9 cellular contexts compared by ENCODE assay signal in genomic region chr11:70568504-70569172, GRCh38.
DNase-seq lines count a peak whose midpoint lies in the region; ATAC-seq and TF ChIP-seq lines count a peak whose summit lies in the region.
"Had no signal": no experiment of that assay in that cellular context is flagged by ENCODE, and none has a peak within 500 bp of the region (broad histone marks: within the 10 kb centered on the region; RNA-seq: fewer than 3 reads in every experiment).

No MANE protein-coding gene starts in this region.

- peak; percentile 14 to 52 (median 48); a peak in 5 of 6 replicates for TF ChIP-seq CTCF in HCT116 (IDR thresholded peaks at IDR 0.05 in 2 of 3, conservative IDR thresholded peaks at IDR 0.05 in 1 of 3; ENCODE audit: borderline replicate concordance in 1 of 3, insufficient read depth in 1 of 3, low read depth in 2 of 3, low read length in 2 of 3)
- TF ChIP-seq CTCF in breast epithelium (IDR thresholded peaks at IDR 0.05), result no peak

- H2AFZ ChIP-seq in HCT116 (ENCODE audit: low read depth, low read length, poor library complexity, severe bottlenecking), result peak overlapping the region; percentile 77

- DNase-seq in HCT116 (ENCODE audit: low read depth, low spot score), result no peak
- DNase-seq in breast epithelium (ENCODE audit: low spot score in 2 of 2), result peak in 1 of 2 donors; percentile 65
- peak; percentile 28 for DNase-seq in iris pigment epithelial cell (ENCODE audit: low read depth)
- no peak for DNase-seq in D341Med (ENCODE audit: low spot score)
- no peak for DNase-seq in NOMO-1 (lab: John Stamatoyannopoulos, UW; ENCODE audit: unreplicated experiment in 2 of 2)
- no peak for DNase-seq in NCI-H1694 (lab: John Stamatoyannopoulos, UW)
- DNase-seq: activated T-cell treated with anti-CD3 and anti-CD28 coated beads for 4 hours had no signal

- H4K20me1 ChIP-seq in HCT116 (ENCODE audit: insufficient read depth), result no peaks in the 10 kb centered on the region

- no peaks in the 10 kb centered on the region for H3K36me3 ChIP-seq in HCT116 (ENCODE audit: control insufficient read depth in 1 of 2, insufficient read depth in 2 of 2, low read length in 2 of 2)
- no peaks in the 10 kb centered on the region for H3K36me3 ChIP-seq in breast epithelium
- no peaks in the 10 kb centered on the region for H3K36me3 ChIP-seq in stomach smooth muscle (ENCODE audit: control insufficient read depth in 2 of 2, insufficient read depth in 2 of 2, low read length in 2 of 2)

- H3K9me3 ChIP-seq in HCT116 (ENCODE audit: control insufficient read depth in 1 of 2, insufficient read depth in 1 of 2, low read depth in 1 of 2, low read length in 2 of 2), result no peaks in the 10 kb centered on the region
- no peaks in the 10 kb centered on the region for H3K9me3 ChIP-seq in breast epithelium
- H3K9me3 ChIP-seq in stomach smooth muscle (ENCODE audit: control insufficient read depth in 2 of 2, low read length in 2 of 2), result no peaks in the 10 kb centered on the region

- CTCF ChIA-PET in HCT116 (lab: Charles Lee), result interaction anchor here (1.0 to 1.3 kb wide), 4 partner anchors 10 to 86 kb away, joined by 3 to 9 read pairs (median 4); no protein-coding TSS in a partner anchor

- H3K9ac ChIP-seq in HCT116 (ENCODE audit: low read length) (peak overlapping the region; percentile 62), stomach smooth muscle (ENCODE audit: low read length in 2 of 2) (peak overlapping the region in 1 of 2 donors; percentile 71)

- no peaks in the 10 kb centered on the region for H3K79me2 ChIP-seq in HCT116 (ENCODE audit: insufficient read depth, low read length)

- H3K4me3 ChIP-seq in HCT116 (replicated peaks in 1 of 2; ENCODE audit: low read depth in 1 of 2, low read length in 2 of 2) (peak overlapping the region; percentile 45 to 62), breast epithelium (peak overlapping the region; percentile 29 to 68 (median 48)), stomach smooth muscle (ENCODE audit: low read length in 2 of 2) (peak overlapping the region; percentile 62 to 76)

- BruUV-seq in HCT116 (replicated peaks; lab: Mats Ljungman, UMichigan), result no TSS peak

- ATAC-seq in HCT116 (peak; percentile 94), HG02973 (IDR thresholded peaks at IDR 0.05; ENCODE audit: unreplicated experiment) (no peak)

- RAD21 ChIA-PET in HCT116 (lab: Charles Lee; ENCODE audit: low non-redundant PET in 1 of 2, low total read pairs in 2 of 2, uncharacterized antibody in 2 of 2, unreplicated experiment in 2 of 2), result interaction anchor here in 1 of 2 experiments (0.6 kb wide), 1 partner anchor 86 kb away, joined by 3 read pairs; no protein-coding TSS in a partner anchor

- TF ChIP-seq RAD21 in HCT116 (IDR thresholded peaks at IDR 0.05; ENCODE audit: low read depth), result peak; percentile 44; the same call in 1 of the 2 replicates

- H3K27ac ChIP-seq in HCT116 (ENCODE audit: low read depth, low read length) (peak overlapping the region; percentile 55), breast epithelium (peak overlapping the region; percentile 69 to 88), stomach smooth muscle (ENCODE audit: low read length) (peak overlapping the region; percentile 49)

- H3K27me3 ChIP-seq in HCT116 (ENCODE audit: insufficient read depth, low read length) (no peaks in the 10 kb centered on the region), breast epithelium (no peaks in the 10 kb centered on the region), stomach smooth muscle (ENCODE audit: control insufficient read depth in 1 of 2, insufficient read depth in 2 of 2, low read length in 2 of 2) (no peaks in the 10 kb centered on the region)

- no peaks in the 10 kb centered on the region for H3K9me2 ChIP-seq in HCT116 (ENCODE audit: insufficient read depth)

- intact Hi-C loops in HCT116 (cut with micrococcal nuclease) (loop anchor here (10.0 kb wide), 1 partner anchor 186 kb away; no protein-coding TSS in a partner anchor), breast epithelium (cut with DNase I; ENCODE audit: low total_unique reads) (no loop called here)

- TF ChIP-seq POLR2A in HCT116 (IDR thresholded peaks at IDR 0.05; ENCODE audit: borderline replicate concordance, extremely low read depth, insufficient read depth, insufficient read length), result no peak
- no peak for TF ChIP-seq POLR2A in breast epithelium (IDR thresholded peaks at IDR 0.05)

- H3K4me1 ChIP-seq in HCT116 (ENCODE audit: control insufficient read depth in 1 of 2, insufficient read depth in 2 of 2, low read length in 2 of 2) (peaks cover 13 to 23% of the 10 kb centered on the region in 2 experiments), breast epithelium (peaks cover 0 to 4% of the 10 kb centered on the region in 2 donors), stomach smooth muscle (ENCODE audit: control insufficient read depth, insufficient read depth, low read length) (peaks cover 16% of the 10 kb centered on the region)

- POLR2A ChIA-PET in HCT116 (lab: Charles Lee), result interaction anchor here (0.8 kb wide), 1 partner anchor 9 kb away, joined by 3 read pairs; no protein-coding TSS in a partner anchor

- H3K4me2 ChIP-seq in HCT116 (ENCODE audit: low read length), result peak overlapping the region; percentile 99

TF ChIP-seq in HCT116, 20 proteins besides CTCF, POLR2A, EP300 and RAD21:
- TF ChIP-seq MAX (IDR thresholded peaks at IDR 0.05), result no peak; the same call in 1 of the 2 replicates
- no peak for TF ChIP-seq REST (IDR thresholded peaks at IDR 0.05; ENCODE audit: low read depth)
- no peak for TF ChIP-seq EGR1 (IDR thresholded peaks at IDR 0.05; ENCODE audit: low read depth)
- TF ChIP-seq EZH2phosphoT487 (IDR thresholded peaks at IDR 0.05; ENCODE audit: borderline replicate concordance), result no peak
- TF ChIP-seq POLR2AphosphoS5 (IDR thresholded peaks at IDR 0.05; ENCODE audit: low read depth, low read length), result no peak
TF ChIP-seq in HCT116: peak in this region for 0.

Comparison
In these comparisons a context has a peak if more than half of its experiments do, and no peak if none do; other contexts are left out.
1. CTCF ChIP-seq: peak in HCT116 (3 of 3); none in breast epithelium (0 of 3).
2. Peak in every context shown above with its lines, with median percentiles within 50 percentile points of each other: H3K27ac ChIP-seq and H3K4me3 ChIP-seq.